Comparison of ENCODE assay signal across 20 cellular contexts in the genomic region with DNA sequence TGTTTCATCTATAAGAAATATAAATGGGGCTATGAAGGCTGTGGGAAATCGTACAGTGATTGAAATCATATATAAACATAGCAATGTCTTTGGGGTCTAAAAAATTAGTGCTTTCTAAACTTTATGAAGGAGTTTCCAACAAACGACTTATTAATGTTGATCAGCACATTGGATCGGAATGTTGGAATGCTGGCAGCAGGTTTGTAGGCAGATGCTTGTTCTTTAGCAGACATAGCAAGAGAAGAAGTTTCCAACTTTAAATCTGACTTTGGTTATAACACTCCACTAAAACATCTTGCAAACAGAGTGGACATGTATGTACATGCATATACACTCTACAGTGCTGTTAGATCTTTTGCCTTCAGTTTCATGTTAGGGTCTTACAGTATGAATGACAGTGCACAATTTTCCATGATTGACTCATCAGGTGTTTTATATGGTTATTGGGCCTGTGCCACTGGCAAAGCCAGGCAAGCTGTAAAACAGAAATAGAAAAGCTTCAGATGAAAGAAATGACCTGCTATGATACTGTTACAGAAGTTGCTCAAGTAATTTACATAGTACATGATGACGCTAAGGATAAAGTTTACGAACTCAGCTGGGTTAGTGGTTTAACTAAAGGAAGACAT. TPM values are rescaled to one million over a fixed set of nuclear protein-coding genes. Genes with fewer than 3 reads are reported as not detected.
DNase-seq lines count a peak whose midpoint lies in the region; ATAC-seq and TF ChIP-seq lines count a peak whose summit lies in the region.
"Had no signal": no experiment of that assay in that cellular context is flagged by ENCODE, and none has a peak within 500 bp of the region (broad histone marks: within the 10 kb centered on the region; RNA-seq: fewer than 3 reads in every experiment).

No MANE protein-coding gene starts in this region.

- H3K79me2 ChIP-seq in GM23248 (ENCODE audit: insufficient read depth), result no peaks in the 10 kb centered on the region

- no peaks in the 10 kb centered on the region for H3K36me3 ChIP-seq in GM23248 (ENCODE audit: low read depth)
- no peaks in the 10 kb centered on the region for H3K36me3 ChIP-seq in adipocyte (ENCODE audit: control insufficient read depth, insufficient read depth, low read length, severe bottlenecking)
- no peaks in the 10 kb centered on the region for H3K36me3 ChIP-seq in mesenchymal stem cell (ENCODE audit: control insufficient read depth in 1 of 2, insufficient read depth in 2 of 2, low read depth in 1 of 2, low read length in 2 of 2)
- no peaks in the 10 kb centered on the region for H3K36me3 ChIP-seq in CD8-positive, alpha-beta T cell (ENCODE audit: insufficient read depth, low read length)
- H3K36me3 ChIP-seq: lower lobe of right lung, Peyer's patch, right lobe of liver, transverse colon, WERI-Rb-1 had no signal

- H3K4me3 ChIP-seq in GM23248 (no peak overlapping the region), adipocyte (ENCODE audit: low read length) (no peak overlapping the region), mesenchymal stem cell (ENCODE audit: insufficient read depth in 1 of 2, low read depth in 1 of 2, low read length in 2 of 2) (no peak overlapping the region)
- H3K4me3 ChIP-seq in CD8-positive, alpha-beta T cell (ENCODE audit: low read depth, low read length), result no peak overlapping the region
- H3K4me3 ChIP-seq: lower lobe of right lung, Peyer's patch, right lobe of liver, transverse colon had no signal

- no peaks in the 10 kb centered on the region for H3F3A ChIP-seq in GM23248 (ENCODE audit: insufficient read depth)

- 32 to 35% methylated on average over 5 of the region's 5 CpGs for WGBS in GM23248 (ENCODE audit: low coverage in 1 of 2, low lambda C conversion rate in 2 of 2, missing lambda C conversion rate in 2 of 2), 2 experiments
- 93% methylated on average over 3 of the region's 5 CpGs for WGBS in mesenchymal stem cell

- H3K9me3 ChIP-seq in GM23248 (ENCODE audit: low read depth), result no peaks in the 10 kb centered on the region
- peaks cover 6% of the 10 kb centered on the region for H3K9me3 ChIP-seq in adipocyte (ENCODE audit: control insufficient read depth, low read length)
- H3K9me3 ChIP-seq in mesenchymal stem cell (ENCODE audit: control insufficient read depth, low read length), result peaks cover 3% of the 10 kb centered on the region
- H3K9me3 ChIP-seq in CD8-positive, alpha-beta T cell (ENCODE audit: low read length), result no peaks in the 10 kb centered on the region
- H3K9me3 ChIP-seq: Peyer's patch, right lobe of liver, transverse colon had no signal

- no peak overlapping the region for H3K4me3 Mint-ChIP-seq in CD8-positive, alpha-beta T cell
- H3K4me3 Mint-ChIP-seq: activated CD8-positive, alpha-beta T cell treated with anti-CD3 and anti-CD28 coated beads, Interleukin-2, amount 10 ng/mL, durations not matched to agents 7 days and 5 days; dendritic cell treated with granulocyte-macrophage colony-stimulating factor and Interleukin-4, amounts not matched to agents 40 ng/mL and 50 ng/mL, for 4 days had no signal

- no peak overlapping the region for H2BK15ac ChIP-seq in mesenchymal stem cell (ENCODE audit: low read depth, poor library complexity, severe bottlenecking)

- H3K36me3 Mint-ChIP-seq in CD8-positive, alpha-beta T cell, result no peaks in the 10 kb centered on the region

- H3K23ac ChIP-seq in mesenchymal stem cell (ENCODE audit: low read length in 2 of 2), result no peak overlapping the region

- peak; percentile 8 for DNase-seq in ACHN
- DNase-seq in GM23248, result peak; percentile 49
- peak; percentile 21 for DNase-seq in adipocyte (ENCODE audit: low read depth)
- no peak for DNase-seq in mesenchymal stem cell
- no peak for DNase-seq in activated effector memory CD4-positive, alpha-beta T cell treated with Interleukin-2 at 50 U/mL for 16 hours
- no peak for DNase-seq in CD8-positive, alpha-beta T cell
- no peak for DNase-seq in left lobe of liver (ENCODE audit: low spot score)
- DNase-seq: activated CD8-positive, alpha-beta T cell treated with anti-CD3 and anti-CD28 coated beads, Interleukin-2, amount 10 ng/mL, durations not matched to agents 7 days and 5 days; DMS53; H7; lower lobe of right lung; NCI-H1930; NCI-H69; Peyer's patch; right lobe of liver; stimulated activated CD4-positive, alpha-beta T cell treated with anti-CD3 and anti-CD28 coated beads, Interleukin-4, amount 100 ng/mL, for 1 hour; transverse colon; WERI-Rb-1 had no signal

- POLR2A ChIA-PET in CD8-positive, alpha-beta T cell (lab: Charles Lee), result no interaction called here

- H4K8ac ChIP-seq in mesenchymal stem cell (ENCODE audit: low read length), result no peak overlapping the region

- no peak overlapping the region for H3K9ac ChIP-seq in GM23248
- H3K9ac ChIP-seq in adipocyte (ENCODE audit: low read length), result no peak overlapping the region
- H3K9ac ChIP-seq in mesenchymal stem cell (ENCODE audit: low read length), result peak overlapping the region; percentile 57

- H3K9me3 Mint-ChIP-seq in CD8-positive, alpha-beta T cell, result peaks cover 7% of the 10 kb centered on the region
- H3K9me3 Mint-ChIP-seq: dendritic cell treated with granulocyte-macrophage colony-stimulating factor and Interleukin-4, amounts not matched to agents 40 ng/mL and 50 ng/mL, for 4 days had no signal

- H4K20me1 ChIP-seq in GM23248 (ENCODE audit: insufficient read depth), result no peaks in the 10 kb centered on the region

- no peak overlapping the region for H2BK120ac ChIP-seq in mesenchymal stem cell (ENCODE audit: low read depth, low read length)

- H3K27me3 Mint-ChIP-seq in CD8-positive, alpha-beta T cell (ENCODE audit: low read depth), result peaks cover 6% of the 10 kb centered on the region
- H3K27me3 Mint-ChIP-seq: dendritic cell treated with granulocyte-macrophage colony-stimulating factor and Interleukin-4, amounts not matched to agents 40 ng/mL and 50 ng/mL, for 4 days had no signal

- H2BK12ac ChIP-seq in mesenchymal stem cell (ENCODE audit: low read length in 2 of 2), result no peak overlapping the region

- no peak overlapping the region for H3K4ac ChIP-seq in mesenchymal stem cell (ENCODE audit: low read depth in 1 of 2, low read length in 2 of 2)

- peaks cover 18% of the 10 kb centered on the region for H3K4me1 ChIP-seq in GM23248 (ENCODE audit: insufficient read depth)
- peaks cover 6% of the 10 kb centered on the region for H3K4me1 ChIP-seq in adipocyte (ENCODE audit: control insufficient read depth, insufficient read depth, low read length)
- H3K4me1 ChIP-seq in mesenchymal stem cell (ENCODE audit: control insufficient read depth, insufficient read depth, low read depth, low read length), result no peaks in the 10 kb centered on the region
- peaks cover 4% of the 10 kb centered on the region for H3K4me1 ChIP-seq in CD8-positive, alpha-beta T cell (ENCODE audit: insufficient read depth, low read length)
- H3K4me1 ChIP-seq: Peyer's patch, right lobe of liver had no signal

- in situ Hi-C loops in ACHN (cut with HindIII; ENCODE audit: low pct_ligation_motif_present, low pct_unique_long_range_greater_than_20kb, low sequenced_read_pairs), result no loop called here
- in situ Hi-C loops in GM23248 (cut with MboI), result loop anchor here (25.0 kb wide), 1 partner anchor 542 kb away; no protein-coding TSS in a partner anchor

- H3K9me2 ChIP-seq in GM23248 (ENCODE audit: insufficient read depth), result no peaks in the 10 kb centered on the region

- H3K79me1 ChIP-seq in mesenchymal stem cell (replicated peaks; ENCODE audit: low read length, poor library complexity, severe bottlenecking), result no peaks in the 10 kb centered on the region

- peaks cover 10% of the 10 kb centered on the region for H3K4me1 Mint-ChIP-seq in CD8-positive, alpha-beta T cell (ENCODE audit: low read depth)

- no peak overlapping the region for H3K18ac ChIP-seq in mesenchymal stem cell (ENCODE audit: low read depth in 1 of 2, low read length in 2 of 2)

- H3K27me3 ChIP-seq in GM23248 (replicated peaks; ENCODE audit: insufficient read depth) (no peaks in the 10 kb centered on the region), adipocyte (replicated peaks; ENCODE audit: control insufficient read depth, insufficient read depth, low read length) (no peaks in the 10 kb centered on the region), mesenchymal stem cell (ENCODE audit: control insufficient read depth in 1 of 2, insufficient read depth in 1 of 2, low read length in 2 of 2) (no peaks in the 10 kb centered on the region)
- no peaks in the 10 kb centered on the region for H3K27me3 ChIP-seq in CD8-positive, alpha-beta T cell (ENCODE audit: insufficient read depth, low read length)
- H3K27me3 ChIP-seq: Peyer's patch, right lobe of liver, transverse colon had no signal

- CTCF ChIA-PET in CD8-positive, alpha-beta T cell (lab: Charles Lee), result no interaction called here

- intact Hi-C loops in CD8-positive, alpha-beta T cell (cut with DNase I, micrococcal nuclease), result no loop called here

- H3K4me2 ChIP-seq in GM23248 (ENCODE audit: unreplicated experiment), result no peak overlapping the region
- no peak overlapping the region for H3K4me2 ChIP-seq in mesenchymal stem cell (ENCODE audit: low read length, poor library complexity, severe bottlenecking)

- H2BK5ac ChIP-seq in mesenchymal stem cell (ENCODE audit: low read depth, low read length, poor library complexity, severe bottlenecking), result no peak overlapping the region

- peak overlapping the region; percentile 8; the same call in 1 of the 2 replicates for H3K27ac ChIP-seq in GM23248
- H3K27ac ChIP-seq in mesenchymal stem cell (ENCODE audit: low read length, poor library complexity, severe bottlenecking), result no peak overlapping the region
- H3K27ac ChIP-seq in CD8-positive, alpha-beta T cell (ENCODE audit: low read depth, low read length), result no peak overlapping the region
- H3K27ac ChIP-seq: lower lobe of right lung, Peyer's patch, right lobe of liver, WERI-Rb-1 had no signal

- no peak for TF ChIP-seq CTCF in CD8-positive, alpha-beta T cell (IDR thresholded peaks at IDR 0.05)

- no peak overlapping the region for H3K14ac ChIP-seq in mesenchymal stem cell (ENCODE audit: low read length in 2 of 2)

- ATAC-seq in GM21576 (IDR thresholded peaks at IDR 0.05; ENCODE audit: unreplicated experiment) (no peak), left lobe of liver (no peak)
- ATAC-seq in CD8-positive, alpha-beta T cell, result no peak
- ATAC-seq: activated CD8-positive, alpha-beta T cell treated with anti-CD3 and anti-CD28 coated beads, Interleukin-2, amount 10 ng/mL, durations not matched to agents 7 days and 5 days; lower lobe of right lung; right lobe of liver had no signal

- H3K27ac Mint-ChIP-seq in CD8-positive, alpha-beta T cell, result no peak overlapping the region
- H3K27ac Mint-ChIP-seq: activated CD8-positive, alpha-beta T cell treated with anti-CD3 and anti-CD28 coated beads, Interleukin-2, amount 10 ng/mL, durations not matched to agents 7 days and 5 days; dendritic cell treated with granulocyte-macrophage colony-stimulating factor and Interleukin-4, amounts not matched to agents 40 ng/mL and 50 ng/mL, for 4 days had no signal

- no peak overlapping the region for H2AK5ac ChIP-seq in mesenchymal stem cell (ENCODE audit: low read length, severe bottlenecking)

- H2AFZ ChIP-seq in GM23248, result no peak overlapping the region
- no peak overlapping the region for H2AFZ ChIP-seq in mesenchymal stem cell (ENCODE audit: low read depth, low read length)

- H4K91ac ChIP-seq in mesenchymal stem cell (ENCODE audit: low read length), result no peak overlapping the region

RNA-seq across cellular contexts. Expression of a gene that starts 14.2 kb away (rescaled TPM):
- 55.0 and 82.6 TPM in 2 replicates for total RNA-seq in GM23248 (2014; rRNA removed; shearing (Covaris generic))
- 88.9 and 89.8 TPM in 2 replicates for polyA plus RNA-seq in GM23248 (2016; fragmentation: Nextera tagmentation; extraction: Ambion mirVana)
- 74.0 TPM for polyA plus RNA-seq in mesenchymal stem cell (2013, experiment 1 of 2)
- polyA plus RNA-seq in mesenchymal stem cell (2013, experiment 2 of 2), result 76.4 TPM
- 10 to 100 TPM; 26.6 to 27.6 TPM for total RNA-seq in CD8-positive, alpha-beta T cell
- total RNA-seq in left lobe of liver, result 92.1 TPM

Comparison
In these comparisons a context has a peak if more than half of its experiments do, and no peak if none do; other contexts are left out.
1. DNase-seq: peak in ACHN (single experiment), GM23248 (single experiment) and adipocyte (single experiment); none in mesenchymal stem cell (single experiment), activated effector memory CD4-positive, alpha-beta T cell treated with Interleukin-2 at 50 U/mL for 16 hours (single experiment), CD8-positive, alpha-beta T cell (0 of 7) and left lobe of liver (single experiment).